Comparison of ENCODE assay signal across 8 cellular contexts in genomic region chr19:47608908-47609879, GRCh38. TPM values are rescaled to one million over a fixed set of nuclear protein-coding genes. Genes with fewer than 3 reads are reported as not detected.
A peak's percentile ranks its signal among the peaks of the same experiment; 100 is the strongest.
DNase-seq lines count a peak whose midpoint lies in the region; ATAC-seq and TF ChIP-seq lines count a peak whose summit lies in the region.

TSS of gene BICRA (plus strand) at chr19:47609134. CDS start at chr19:47673575, 64,441 bp downstream.

- peak; percentile 46 for ATAC-seq in GM19023 (IDR thresholded peaks at IDR 0.05; ENCODE audit: unreplicated experiment)
- peak; percentile 36 for ATAC-seq in HG03175 (IDR thresholded peaks at IDR 0.05; ENCODE audit: unreplicated experiment)
- peak; percentile 68 for ATAC-seq in left lung

- peaks cover 3% of the 10 kb centered on the region for H3K27me3 Mint-ChIP-seq in dendritic cell treated with granulocyte-macrophage colony-stimulating factor and Interleukin-4, amounts not matched to agents 40 ng/mL and 50 ng/mL, for 4 days

- peaks cover 29% of the 10 kb centered on the region for H3K36me3 Mint-ChIP-seq in dendritic cell treated with granulocyte-macrophage colony-stimulating factor and Interleukin-4, amounts not matched to agents 40 ng/mL and 50 ng/mL, for 4 days (ENCODE audit: low read depth)

- H3K4me3 ChIP-seq in left lung, result peak within 1 kb of the TSS; percentile 96 to 100

- no peaks in the 10 kb centered on the region for H3K27me3 ChIP-seq in left lung

- H3K4me1 ChIP-seq in left lung, result peaks cover 7 to 49% of the 10 kb centered on the region in 2 donors

- intact Hi-C loops in dendritic cell treated with granulocyte-macrophage colony-stimulating factor and Interleukin-4, amounts not matched to agents 40 ng/mL and 50 ng/mL, for 4 days (cut with micrococcal nuclease), result loop anchor here (1.0 to 2.0 kb wide), 2 partner anchors 9 to 94 kb away; partner anchors contain the start of gene NAPA
- intact Hi-C loops in left lung (cut with DNase I), result loop anchor here in 1 of 2 donors (10.0 kb wide), 1 partner anchor 86 kb away; no protein-coding TSS in a partner anchor

- H3K27ac Mint-ChIP-seq in dendritic cell treated with granulocyte-macrophage colony-stimulating factor and Interleukin-4, amounts not matched to agents 40 ng/mL and 50 ng/mL, for 4 days, result peak within 1 kb of the TSS; percentile 96

- H3K27ac ChIP-seq in left lung, result peak within 1 kb of the TSS; percentile 94 to 95

- TF ChIP-seq CTCF in left lung (IDR thresholded peaks at IDR 0.05), result no peak

- no peaks in the 10 kb centered on the region for H3K9me3 Mint-ChIP-seq in dendritic cell treated with granulocyte-macrophage colony-stimulating factor and Interleukin-4, amounts not matched to agents 40 ng/mL and 50 ng/mL, for 4 days

- peak; percentile 52 to 64 for DNase-seq in AML-193 (lab: John Stamatoyannopoulos, UW)
- peak; percentile 74 to 92 for DNase-seq in NCI-H446 (lab: John Stamatoyannopoulos, UW)
- DNase-seq in activated CD4-positive, alpha-beta T cell treated with anti-CD3 and anti-CD28 coated beads, Interleukin-2, amount 50 U/mL, for 24 hours (ENCODE audit: low read depth in 1 of 2, low spot score in 1 of 2), result peak; percentile 53 to 64
- DNase-seq in left lung, result peak; percentile 79 to 95
- DNase-seq in stimulated activated CD4-positive, alpha-beta T cell treated with anti-CD3 and anti-CD28 coated beads, Interleukin-2, amount 100 ng/mL, for 24 hours, result peak; percentile 83 to 84

- peaks cover 0 to 5% of the 10 kb centered on the region in 2 donors for H3K36me3 ChIP-seq in left lung

- no peaks in the 10 kb centered on the region for H3K9me3 ChIP-seq in left lung

- H3K4me3 Mint-ChIP-seq in dendritic cell treated with granulocyte-macrophage colony-stimulating factor and Interleukin-4, amounts not matched to agents 40 ng/mL and 50 ng/mL, for 4 days, result peak within 1 kb of the TSS; percentile 91

- H3K4me1 Mint-ChIP-seq in dendritic cell treated with granulocyte-macrophage colony-stimulating factor and Interleukin-4, amounts not matched to agents 40 ng/mL and 50 ng/mL, for 4 days (ENCODE audit: low read depth), result peaks cover 44% of the 10 kb centered on the region

RNA-seq across cellular contexts. Expression of gene BICRA, which starts in this region (rescaled TPM):
- 10 to 100 TPM; 13.8 to 15.5 TPM for total RNA-seq in left lung

Comparison
In these comparisons a context has a peak if more than half of its experiments do, and no peak if none do; other contexts are left out.
1. Peak in every context shown above with its lines: DNase-seq, ATAC-seq, H3K4me3 ChIP-seq and H3K27ac ChIP-seq.